11 cellular contexts compared by ENCODE assay signal in genomic region chr2:55923978-55924325, GRCh38. TPM values are rescaled to one million over a fixed set of nuclear protein-coding genes. Genes with fewer than 3 reads are reported as not detected.
DNase-seq lines count a peak whose midpoint lies in the region; ATAC-seq, FAIRE-seq and TF ChIP-seq lines count a peak whose summit lies in the region.
"Had no signal": no experiment of that assay in that cellular context is flagged by ENCODE, and none has a peak within 500 bp of the region (broad histone marks: within the 10 kb centered on the region; RNA-seq: fewer than 3 reads in every experiment).

No MANE protein-coding gene starts in this region.

- no peak overlapping the region for H3K56ac ChIP-seq in H9 (ENCODE audit: insufficient read length, low read depth, low read length)

- intact Hi-C loops in gastrocnemius medialis (cut with DNase I; ENCODE audit: low total_unique reads), result no loop called here
- intact Hi-C loops in CD8-positive, alpha-beta T cell (cut with DNase I, micrococcal nuclease), result no loop called here

- no peak for TF ChIP-seq CTCF in H9 (conservative IDR thresholded peaks at IDR 0.05)
- TF ChIP-seq CTCF in bronchial epithelial cell (IDR thresholded peaks at IDR 0.05; ENCODE audit: insufficient read depth, low read length, severe bottlenecking), result no peak
- no peak for TF ChIP-seq CTCF in gastrocnemius medialis (IDR thresholded peaks at IDR 0.05 in 4 of 5, conservative IDR thresholded peaks at IDR 0.05 in 1 of 5)
- no peak for TF ChIP-seq CTCF in CD8-positive, alpha-beta T cell (IDR thresholded peaks at IDR 0.05)

- H3K36me3 Mint-ChIP-seq in H9 (ENCODE audit: insufficient read depth in 1 of 3, low read depth in 3 of 3), result no peaks in the 10 kb centered on the region
- no peaks in the 10 kb centered on the region for H3K36me3 Mint-ChIP-seq in CD8-positive, alpha-beta T cell

- H2BK20ac ChIP-seq in H9 (ENCODE audit: low read depth, low read length, poor library complexity, severe bottlenecking), result no peak overlapping the region

- H3K27me3 Mint-ChIP-seq in H9 (ENCODE audit: low read depth), result peaks cover 69% of the 10 kb centered on the region
- peaks cover 37% of the 10 kb centered on the region for H3K27me3 Mint-ChIP-seq in CD8-positive, alpha-beta T cell (ENCODE audit: low read depth)

- H3K27ac ChIP-seq in H9 (ENCODE audit: insufficient read length, low read depth, low read length), result no peak overlapping the region
- peak overlapping the region in 1 of 4 donors; percentile 41 for H3K27ac ChIP-seq in gastrocnemius medialis
- no peak overlapping the region for H3K27ac ChIP-seq in CD8-positive, alpha-beta T cell (ENCODE audit: low read depth, low read length)

- H3K18ac ChIP-seq in H9 (ENCODE audit: insufficient read length, low read depth, low read length), result no peak overlapping the region

- in situ Hi-C loops in gastrocnemius medialis (cut with MboI; ENCODE audit: low sequenced_read_pairs in 4 of 4), result no loop called here

- no peak overlapping the region for H3K9ac ChIP-seq in H9 (ENCODE audit: extremely low read depth, insufficient read length, low read length)

- H3K4me3 ChIP-seq in bronchial epithelial cell (ENCODE audit: low read depth, low read length) (peak overlapping the region; percentile 65), iPS-11a (ENCODE audit: low read depth, low read length) (peak overlapping the region; percentile 59), gastrocnemius medialis (peak overlapping the region; percentile 49 to 55 (median 51))
- no peak overlapping the region for H3K4me3 ChIP-seq in CD8-positive, alpha-beta T cell (ENCODE audit: low read depth, low read length)

- no peak overlapping the region for H2AK5ac ChIP-seq in H9 (ENCODE audit: insufficient read length, low read length)

- H3K23ac ChIP-seq in H9 (ENCODE audit: insufficient read length, low read depth, low read length), result no peak overlapping the region

- H3K27me3 ChIP-seq in H9 (ENCODE audit: insufficient read depth, low read length) (peaks cover 2% of the 10 kb centered on the region; the same call in 1 of the 2 replicates), bronchial epithelial cell (ENCODE audit: control insufficient read depth, insufficient read depth, low read length) (no peaks in the 10 kb centered on the region), gastrocnemius medialis (peaks cover 9 to 23% (median 22%) of the 10 kb centered on the region in 3 donors)
- H3K27me3 ChIP-seq in CD8-positive, alpha-beta T cell (ENCODE audit: insufficient read depth, low read length), result peaks cover 3% of the 10 kb centered on the region

- no peak overlapping the region for H3K27ac Mint-ChIP-seq in H9
- no peak overlapping the region for H3K27ac Mint-ChIP-seq in CD8-positive, alpha-beta T cell
- H3K27ac Mint-ChIP-seq: T-helper 17 cell had no signal

- WGBS in H9 (ENCODE audit: extremely low coverage, insufficient read length, low lambda C conversion rate), result no CpG with 5 or more reads among the region's 9 CpGs

- no peak for TF ChIP-seq POLR2A in gastrocnemius medialis (IDR thresholded peaks at IDR 0.05)

- ATAC-seq in gastrocnemius medialis, result no peak
- ATAC-seq in CD8-positive, alpha-beta T cell, result no peak
- ATAC-seq: T-helper 17 cell had no signal

- H3K4me1 ChIP-seq in H9 (ENCODE audit: insufficient read depth, low read length), result peaks cover 4% of the 10 kb centered on the region; the same call in 1 of the 2 replicates
- H3K4me1 ChIP-seq in gastrocnemius medialis, result peaks cover 3 to 8% of the 10 kb centered on the region in 2 donors
- no peaks in the 10 kb centered on the region for H3K4me1 ChIP-seq in CD8-positive, alpha-beta T cell (ENCODE audit: insufficient read depth, low read length)

- no peak for FAIRE-seq in bronchial epithelial cell (lab: Jason Lieb, UNC)
- FAIRE-seq: frontal cortex had no signal

- H2BK15ac ChIP-seq in H9 (ENCODE audit: low read depth, low read length), result no peak overlapping the region

- H3K9me3 Mint-ChIP-seq in H9, result no peaks in the 10 kb centered on the region
- H3K9me3 Mint-ChIP-seq in CD8-positive, alpha-beta T cell, result no peaks in the 10 kb centered on the region

- no peaks in the 10 kb centered on the region for H3K79me1 ChIP-seq in H9 (ENCODE audit: insufficient read depth, low read depth, low read length, poor library complexity, severe bottlenecking)

- no peak overlapping the region for H2BK12ac ChIP-seq in H9 (ENCODE audit: insufficient read length, low read depth, low read length)

- no peak overlapping the region for H3K4ac ChIP-seq in H9 (ENCODE audit: low read depth, low read length)

- no peak overlapping the region for H4K5ac ChIP-seq in H9 (ENCODE audit: insufficient read length, low read depth, low read length)

- H3K4me1 Mint-ChIP-seq in H9, result peaks cover 17 to 22% of the 10 kb centered on the region in 2 experiments
- H3K4me1 Mint-ChIP-seq in CD8-positive, alpha-beta T cell (ENCODE audit: low read depth), result peaks cover 2% of the 10 kb centered on the region
- H3K4me1 Mint-ChIP-seq: T-helper 17 cell had no signal

- H4K8ac ChIP-seq in H9 (replicated peaks; ENCODE audit: insufficient read length, low read depth, low read length), result no peak overlapping the region

- H3K4me2 ChIP-seq in H9 (ENCODE audit: insufficient read depth, insufficient read length, low read length), result peak overlapping the region; percentile 100

- H4K20me1 ChIP-seq in H9 (ENCODE audit: control insufficient read depth, insufficient read depth, insufficient read length), result no peaks in the 10 kb centered on the region

- H3K36me3 ChIP-seq in bronchial epithelial cell (ENCODE audit: control insufficient read depth, insufficient read depth, low read length) (peaks cover 1% of the 10 kb centered on the region), gastrocnemius medialis (no peaks in the 10 kb centered on the region)
- H3K36me3 ChIP-seq in CD8-positive, alpha-beta T cell (ENCODE audit: insufficient read depth, low read length), result no peaks in the 10 kb centered on the region

- no peak overlapping the region for H4K91ac ChIP-seq in H9 (ENCODE audit: insufficient read length, low read depth, low read length)

- H3K9me3 ChIP-seq in H9 (ENCODE audit: control insufficient read depth, low read depth, low read length) (no peaks in the 10 kb centered on the region), gastrocnemius medialis (no peaks in the 10 kb centered on the region)
- H3K9me3 ChIP-seq in CD8-positive, alpha-beta T cell (ENCODE audit: low read length), result no peaks in the 10 kb centered on the region

- H3K4me3 Mint-ChIP-seq in H9, result peak overlapping the region; percentile 74 to 94
- H3K4me3 Mint-ChIP-seq in CD8-positive, alpha-beta T cell, result no peak overlapping the region
- H3K4me3 Mint-ChIP-seq: T-helper 17 cell had no signal

- H2BK5ac ChIP-seq in H9 (ENCODE audit: insufficient read length, low read length), result no peak overlapping the region

- no peak overlapping the region for H2BK120ac ChIP-seq in H9 (ENCODE audit: low read depth, low read length, poor library complexity, severe bottlenecking)

- CTCF ChIA-PET in CD8-positive, alpha-beta T cell (lab: Charles Lee), result no interaction called here

- H2AFZ ChIP-seq in H9 (ENCODE audit: low read length), result no peak overlapping the region

- DNase-seq in H9 (no peak), bronchial epithelial cell (ENCODE audit: low read depth) (no peak), gastrocnemius medialis (no peak), NCI-H2196 treated with DMSO at 0.1 percent for 48 hours (lab: John Stamatoyannopoulos, UW; ENCODE audit: unreplicated experiment) (no peak)
- DNase-seq in stimulated activated CD4-positive, alpha-beta T cell treated with anti-CD3 and anti-CD28 coated beads, Interleukin-15, amount 100 ng/mL, for 24 hours, result no peak
- no peak for DNase-seq in CD8-positive, alpha-beta T cell
- DNase-seq in activated CD4-positive, alpha-beta T cell treated with anti-CD3 and anti-CD28 coated beads for 48 hours, result no peak
- DNase-seq: stimulated activated CD4-positive, alpha-beta T cell treated with anti-CD3 and anti-CD28 coated beads, Interleukin-12 subunit alpha, Interleukin-12 subunit beta, amount 100 ng/mL, for 4 hours; T-helper 17 cell had no signal

- POLR2A ChIA-PET in CD8-positive, alpha-beta T cell (lab: Charles Lee), result no interaction called here

- no peak overlapping the region for H3K14ac ChIP-seq in H9 (ENCODE audit: insufficient read depth, low read length)

- no peaks in the 10 kb centered on the region for H3K79me2 ChIP-seq in H9 (ENCODE audit: insufficient read depth, low read length)

- H3K23me2 ChIP-seq in H9 (ENCODE audit: insufficient read length, low read depth, low read length, poor library complexity, severe bottlenecking), result peaks cover 14% of the 10 kb centered on the region

- no peak overlapping the region for H3T11ph ChIP-seq in H9 (ENCODE audit: low read length)

RNA-seq across cellular contexts. Expression of gene EFEMP1, which starts 0.4 kb away (rescaled TPM):
- total RNA-seq in H9 (2021) (3.5 and 3.7 TPM in 2 replicates), bronchial epithelial cell (113 and 227 TPM in 2 replicates), gastrocnemius medialis (10 to 100 TPM in 3 of 4 donors, 1 to 10 TPM in 1; 1.5 to 30.1 (median 20.8) TPM)
- total RNA-seq in CD8-positive, alpha-beta T cell, result not detected
- total RNA-seq: T-helper 17 cell had no signal
